In the genomic region with DNA sequence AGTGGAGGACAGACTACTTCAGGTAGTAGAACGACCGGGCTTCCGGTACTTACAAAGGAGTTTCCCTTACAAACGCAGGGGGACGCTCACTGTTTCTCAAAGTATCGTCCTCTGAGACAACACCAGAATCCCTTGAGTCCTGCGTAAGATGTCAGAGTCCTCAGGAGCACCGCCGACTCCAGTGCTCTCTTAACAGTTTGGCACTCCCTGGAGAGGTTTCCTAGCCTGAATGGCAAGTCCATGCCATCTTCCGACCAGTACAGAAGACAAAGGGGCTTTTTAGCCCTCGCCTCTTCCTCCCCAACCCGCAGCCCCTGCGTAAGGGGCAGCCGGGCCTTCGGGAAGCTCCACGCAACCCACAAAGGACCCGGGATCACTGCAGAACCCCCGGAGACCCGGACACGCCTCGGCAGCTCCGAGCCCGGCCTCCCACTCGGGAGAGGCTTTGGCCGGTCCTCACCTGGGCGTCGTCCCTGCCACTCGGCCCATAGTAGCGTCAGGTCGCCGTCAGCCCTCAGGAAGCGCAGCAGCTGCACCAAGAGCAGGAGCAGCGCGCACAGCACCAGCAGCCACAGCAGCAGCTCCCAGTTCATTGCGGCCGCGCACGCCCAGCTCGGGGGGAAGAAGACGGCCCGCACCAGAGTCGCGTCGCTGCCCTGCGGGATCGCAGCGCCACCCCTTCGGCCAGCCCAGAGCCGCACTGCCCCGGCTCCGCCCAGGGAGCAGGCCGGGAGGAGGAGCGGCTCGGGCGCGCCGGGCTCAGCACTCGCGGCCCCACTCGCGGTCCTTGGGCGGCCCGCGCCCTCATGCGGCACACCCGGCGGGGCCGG, we compare ENCODE assay signal across 1 cellular context.
TF ChIP-seq lines count a peak whose summit lies in the region.

A gene with protein sequence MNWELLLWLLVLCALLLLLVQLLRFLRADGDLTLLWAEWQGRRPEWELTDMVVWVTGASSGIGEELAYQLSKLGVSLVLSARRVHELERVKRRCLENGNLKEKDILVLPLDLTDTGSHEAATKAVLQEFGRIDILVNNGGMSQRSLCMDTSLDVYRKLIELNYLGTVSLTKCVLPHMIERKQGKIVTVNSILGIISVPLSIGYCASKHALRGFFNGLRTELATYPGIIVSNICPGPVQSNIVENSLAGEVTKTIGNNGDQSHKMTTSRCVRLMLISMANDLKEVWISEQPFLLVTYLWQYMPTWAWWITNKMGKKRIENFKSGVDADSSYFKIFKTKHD (minus strand): TSS at position 682 of the 830 bp plus-strand sequence. CDS start 89 bp downstream, at position 593.

TF ChIP-seq in neural cell, 6 proteins besides CTCF, POLR2A, EP300 and RAD21 (continued from another document):
- TF ChIP-seq, protein P1, sequence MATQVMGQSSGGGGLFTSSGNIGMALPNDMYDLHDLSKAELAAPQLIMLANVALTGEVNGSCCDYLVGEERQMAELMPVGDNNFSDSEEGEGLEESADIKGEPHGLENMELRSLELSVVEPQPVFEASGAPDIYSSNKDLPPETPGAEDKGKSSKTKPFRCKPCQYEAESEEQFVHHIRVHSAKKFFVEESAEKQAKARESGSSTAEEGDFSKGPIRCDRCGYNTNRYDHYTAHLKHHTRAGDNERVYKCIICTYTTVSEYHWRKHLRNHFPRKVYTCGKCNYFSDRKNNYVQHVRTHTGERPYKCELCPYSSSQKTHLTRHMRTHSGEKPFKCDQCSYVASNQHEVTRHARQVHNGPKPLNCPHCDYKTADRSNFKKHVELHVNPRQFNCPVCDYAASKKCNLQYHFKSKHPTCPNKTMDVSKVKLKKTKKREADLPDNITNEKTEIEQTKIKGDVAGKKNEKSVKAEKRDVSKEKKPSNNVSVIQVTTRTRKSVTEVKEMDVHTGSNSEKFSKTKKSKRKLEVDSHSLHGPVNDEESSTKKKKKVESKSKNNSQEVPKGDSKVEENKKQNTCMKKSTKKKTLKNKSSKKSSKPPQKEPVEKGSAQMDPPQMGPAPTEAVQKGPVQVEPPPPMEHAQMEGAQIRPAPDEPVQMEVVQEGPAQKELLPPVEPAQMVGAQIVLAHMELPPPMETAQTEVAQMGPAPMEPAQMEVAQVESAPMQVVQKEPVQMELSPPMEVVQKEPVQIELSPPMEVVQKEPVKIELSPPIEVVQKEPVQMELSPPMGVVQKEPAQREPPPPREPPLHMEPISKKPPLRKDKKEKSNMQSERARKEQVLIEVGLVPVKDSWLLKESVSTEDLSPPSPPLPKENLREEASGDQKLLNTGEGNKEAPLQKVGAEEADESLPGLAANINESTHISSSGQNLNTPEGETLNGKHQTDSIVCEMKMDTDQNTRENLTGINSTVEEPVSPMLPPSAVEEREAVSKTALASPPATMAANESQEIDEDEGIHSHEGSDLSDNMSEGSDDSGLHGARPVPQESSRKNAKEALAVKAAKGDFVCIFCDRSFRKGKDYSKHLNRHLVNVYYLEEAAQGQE (IDR thresholded peaks at IDR 0.05; ENCODE audit: borderline replicate concordance), result peak; percentile 82
- TF ChIP-seq POLR2AphosphoS5 (IDR thresholded peaks at IDR 0.05) (peak; percentile 13), TAF1 (IDR thresholded peaks at IDR 0.05; ENCODE audit: low read depth) (no peak), SMC3 (conservative IDR thresholded peaks at IDR 0.05; ENCODE audit: poor library complexity) (peak; percentile 34)
TF ChIP-seq in neural cell: peak in this region for 4.
